14 cellular contexts compared by ENCODE assay signal in genomic region chr3:4340411-4341335, GRCh38. TPM values are rescaled to one million over a fixed set of nuclear protein-coding genes. Genes with fewer than 3 reads are reported as not detected.
DNase-seq lines count a peak whose midpoint lies in the region; ATAC-seq and TF ChIP-seq lines count a peak whose summit lies in the region.
"Had no signal": no experiment of that assay in that cellular context is flagged by ENCODE, and none has a peak within 500 bp of the region (broad histone marks: within the 10 kb centered on the region; RNA-seq: fewer than 3 reads in every experiment).

No MANE protein-coding gene starts in this region.

- no peaks in the 10 kb centered on the region for H3K27me3 Mint-ChIP-seq in H9 (ENCODE audit: low read depth)
- no peaks in the 10 kb centered on the region for H3K27me3 Mint-ChIP-seq in activated B cell treated with CpG ODN at 0.5 μM for 24 hours
- H3K27me3 Mint-ChIP-seq: memory B cell had no signal

- H3K4me3 ChIP-seq in heart left ventricle (no peak overlapping the region), MG63 (no peak overlapping the region)

- WGBS in H9 (ENCODE audit: extremely low coverage, insufficient read length, low lambda C conversion rate), result no CpG with 5 or more reads among the region's 6 CpGs
- WGBS in heart left ventricle, 4 donors, result 71 to 74% (median 73%) methylated on average over 6 of the region's 6 CpGs

- TF ChIP-seq POLR2A in heart left ventricle (IDR thresholded peaks at IDR 0.05), result no peak

- H3K9me3 Mint-ChIP-seq in H9, result no peaks in the 10 kb centered on the region
- H3K9me3 Mint-ChIP-seq in activated B cell treated with CpG ODN at 0.5 μM for 24 hours, result no peaks in the 10 kb centered on the region
- H3K9me3 Mint-ChIP-seq: activated T-cell treated with anti-CD3 and anti-CD28 coated beads, Interleukin-2, amount 50 U/mL, for 72 hours; memory B cell had no signal

- H3K18ac ChIP-seq in H9 (ENCODE audit: insufficient read length, low read depth, low read length), result no peak overlapping the region

- H4K8ac ChIP-seq in H9 (replicated peaks; ENCODE audit: insufficient read length, low read depth, low read length), result no peak overlapping the region

- intact Hi-C loops in activated B cell treated with CpG ODN at 0.5 μM for 24 hours (cut with micrococcal nuclease) (no loop called here), heart left ventricle (cut with DNase I) (no loop called here), sciatic nerve (cut with DNase I) (no loop called here)

- no peak overlapping the region for H3K14ac ChIP-seq in H9 (ENCODE audit: insufficient read depth, low read length)

- TF ChIP-seq CTCF in H9 (conservative IDR thresholded peaks at IDR 0.05) (no peak), activated B cell treated with CpG ODN at 0.5 μM for 24 hours (IDR thresholded peaks at IDR 0.05) (no peak), heart left ventricle (IDR thresholded peaks at IDR 0.05) (no peak)

- H3K79me1 ChIP-seq in H9 (ENCODE audit: insufficient read depth, low read depth, low read length, poor library complexity, severe bottlenecking), result no peaks in the 10 kb centered on the region

- H3K23ac ChIP-seq in H9 (ENCODE audit: insufficient read length, low read depth, low read length), result no peak overlapping the region

- peak overlapping the region in 2 of 3 experiments; percentile 0 to 35; a peak in 3 of 7 replicates for H3K27ac Mint-ChIP-seq in H9
- H3K27ac Mint-ChIP-seq in activated B cell treated with CpG ODN at 0.5 μM for 24 hours, result peak overlapping the region; percentile 15
- H3K27ac Mint-ChIP-seq: activated T-cell treated with anti-CD3 and anti-CD28 coated beads, Interleukin-2, amount 50 U/mL, for 72 hours; memory B cell had no signal

- no peak overlapping the region for H2BK20ac ChIP-seq in H9 (ENCODE audit: low read depth, low read length, poor library complexity, severe bottlenecking)

- H4K5ac ChIP-seq in H9 (ENCODE audit: insufficient read length, low read depth, low read length), result no peak overlapping the region

- H3K4me1 ChIP-seq in H9 (ENCODE audit: insufficient read depth, low read length) (no peaks in the 10 kb centered on the region; the same call in 1 of the 2 replicates), heart left ventricle (peaks cover 0 to 15% (median 4%) of the 10 kb centered on the region in 12 donors)
- H3K4me1 ChIP-seq: foreskin keratinocyte had no signal

- no peak overlapping the region for H3T11ph ChIP-seq in H9 (ENCODE audit: low read length)

- H3K4me1 Mint-ChIP-seq in H9 (peaks cover 27 to 28% of the 10 kb centered on the region in 2 experiments), activated B cell treated with CpG ODN at 0.5 μM for 24 hours (no peaks in the 10 kb centered on the region)

- no peaks in the 10 kb centered on the region for H3K36me3 Mint-ChIP-seq in H9 (ENCODE audit: insufficient read depth in 1 of 3, low read depth in 3 of 3)
- no peaks in the 10 kb centered on the region for H3K36me3 Mint-ChIP-seq in activated B cell treated with CpG ODN at 0.5 μM for 24 hours (ENCODE audit: low read depth)

- no peaks in the 10 kb centered on the region for H4K20me1 ChIP-seq in H9 (ENCODE audit: control insufficient read depth, insufficient read depth, insufficient read length)

- no peak for DNase-seq in H9
- no peak for DNase-seq in activated B cell treated with CpG ODN at 0.5 μM for 24 hours
- DNase-seq in heart left ventricle, result no peak
- DNase-seq in sciatic nerve (ENCODE audit: low spot score), result no peak
- DNase-seq in NCI-H146 (lab: John Stamatoyannopoulos, UW), result no peak
- no peak for DNase-seq in stimulated activated CD4-positive, alpha-beta T cell treated with anti-CD3 and anti-CD28 coated beads, Interleukin-12 subunit alpha, Interleukin-12 subunit beta, amount 100 ng/mL, for 4 hours
- no peak for DNase-seq in ureter (ENCODE audit: low spot score)
- no peak for DNase-seq in MG63
- DNase-seq: activated T-cell treated with anti-CD3 and anti-CD28 coated beads, Interleukin-2, amount 50 U/mL, for 72 hours; foreskin keratinocyte; NCI-H2227 treated with DMSO at 0.1 percent for 48 hours had no signal

- H2AK5ac ChIP-seq in H9 (ENCODE audit: insufficient read length, low read length), result no peak overlapping the region

- POLR2A ChIA-PET in activated B cell treated with CpG ODN at 0.5 μM for 24 hours (lab: Charles Lee), result no interaction called here

- H2BK12ac ChIP-seq in H9 (ENCODE audit: insufficient read length, low read depth, low read length), result no peak overlapping the region

- no peak overlapping the region for H2BK15ac ChIP-seq in H9 (ENCODE audit: low read depth, low read length)

- no peak overlapping the region for H2BK120ac ChIP-seq in H9 (ENCODE audit: low read depth, low read length, poor library complexity, severe bottlenecking)

- H3K9me3 ChIP-seq in H9 (ENCODE audit: control insufficient read depth, low read depth, low read length), result no peaks in the 10 kb centered on the region
- no peaks in the 10 kb centered on the region for H3K9me3 ChIP-seq in heart left ventricle
- H3K9me3 ChIP-seq in MG63, result no peaks in the 10 kb centered on the region

- no peak overlapping the region for H4K91ac ChIP-seq in H9 (ENCODE audit: insufficient read length, low read depth, low read length)

- CTCF ChIA-PET in activated B cell treated with CpG ODN at 0.5 μM for 24 hours (lab: Charles Lee), result interaction anchor here (1.3 to 1.7 kb wide), 2 partner anchors 10 to 293 kb away, joined by 5 to 6 read pairs; no protein-coding TSS in a partner anchor

- no peak overlapping the region for H3K4me3 Mint-ChIP-seq in H9
- H3K4me3 Mint-ChIP-seq in activated B cell treated with CpG ODN at 0.5 μM for 24 hours, result no peak overlapping the region
- H3K4me3 Mint-ChIP-seq: activated T-cell treated with anti-CD3 and anti-CD28 coated beads, Interleukin-2, amount 50 U/mL, for 72 hours; memory B cell had no signal

- H3K27ac ChIP-seq in H9 (ENCODE audit: insufficient read length, low read depth, low read length), result no peak overlapping the region
- peak overlapping the region in 3 of 12 donors; percentile 5 to 41 (median 33) for H3K27ac ChIP-seq in heart left ventricle
- H3K27ac ChIP-seq: foreskin keratinocyte, KMS-11, VCaP had no signal

- H3K79me2 ChIP-seq in H9 (ENCODE audit: insufficient read depth, low read length), result no peaks in the 10 kb centered on the region

- no peak overlapping the region for H3K56ac ChIP-seq in H9 (ENCODE audit: insufficient read length, low read depth, low read length)

- no peak overlapping the region for H3K4ac ChIP-seq in H9 (ENCODE audit: low read depth, low read length)

- H2BK5ac ChIP-seq in H9 (ENCODE audit: insufficient read length, low read length), result no peak overlapping the region

- no peaks in the 10 kb centered on the region for H3K23me2 ChIP-seq in H9 (ENCODE audit: insufficient read length, low read depth, low read length, poor library complexity, severe bottlenecking)

- no peak overlapping the region for H3K4me2 ChIP-seq in H9 (ENCODE audit: insufficient read depth, insufficient read length, low read length)
- H3K4me2 ChIP-seq: KMS-11 had no signal

- H3K27me3 ChIP-seq in H9 (ENCODE audit: insufficient read depth, low read length) (no peaks in the 10 kb centered on the region), heart left ventricle (no peaks in the 10 kb centered on the region), MG63 (no peaks in the 10 kb centered on the region)
- H3K27me3 ChIP-seq: foreskin keratinocyte had no signal

- H3K36me3 ChIP-seq in heart left ventricle (no peaks in the 10 kb centered on the region), MG63 (no peaks in the 10 kb centered on the region)

- no peak overlapping the region for H2AFZ ChIP-seq in H9 (ENCODE audit: low read length)

- no peak overlapping the region for H3K9ac ChIP-seq in H9 (ENCODE audit: extremely low read depth, insufficient read length, low read length)
- H3K9ac ChIP-seq: KMS-11 had no signal

- ATAC-seq in activated B cell treated with CpG ODN at 0.5 μM for 24 hours (ENCODE audit: low read depth) (no peak), heart left ventricle (peak in 3 of 4 donors; percentile 34 to 57 (median 55)), sciatic nerve (peak; percentile 83)
- ATAC-seq: activated T-cell treated with anti-CD3 and anti-CD28 coated beads, Interleukin-2, amount 50 U/mL, for 72 hours; foreskin keratinocyte had no signal

RNA-seq across cellular contexts. Expression of gene SETMAR, which starts 37.5 kb away (rescaled TPM):
- total RNA-seq in H9 (2021), result 28.6 and 29.1 TPM in 2 replicates
- total RNA-seq in activated B cell treated with CpG ODN at 0.5 μM for 24 hours, result 10.3 and 11.4 TPM in 2 replicates
- total RNA-seq in heart left ventricle, result 10 to 100 TPM in 8 of 9 donors, 1 to 10 TPM in 1; 8.5 to 20.0 (median 13.8) TPM
- polyA plus RNA-seq in heart left ventricle, result 10 to 100 TPM in 1 of 2 donors, 1 to 10 TPM in 1; 6.2 to 20.2 TPM
- total RNA-seq in sciatic nerve, result 17.2 TPM
- total RNA-seq in ureter, result 19.8 TPM
- 6.6 and 11.9 TPM in 2 replicates for total RNA-seq in MG63 (2014; rRNA removed; shearing (Covaris generic); ENCODE audit: low replicate concordance)
